Comparison of ENCODE assay signal across 8 cellular contexts in the genomic region with DNA sequence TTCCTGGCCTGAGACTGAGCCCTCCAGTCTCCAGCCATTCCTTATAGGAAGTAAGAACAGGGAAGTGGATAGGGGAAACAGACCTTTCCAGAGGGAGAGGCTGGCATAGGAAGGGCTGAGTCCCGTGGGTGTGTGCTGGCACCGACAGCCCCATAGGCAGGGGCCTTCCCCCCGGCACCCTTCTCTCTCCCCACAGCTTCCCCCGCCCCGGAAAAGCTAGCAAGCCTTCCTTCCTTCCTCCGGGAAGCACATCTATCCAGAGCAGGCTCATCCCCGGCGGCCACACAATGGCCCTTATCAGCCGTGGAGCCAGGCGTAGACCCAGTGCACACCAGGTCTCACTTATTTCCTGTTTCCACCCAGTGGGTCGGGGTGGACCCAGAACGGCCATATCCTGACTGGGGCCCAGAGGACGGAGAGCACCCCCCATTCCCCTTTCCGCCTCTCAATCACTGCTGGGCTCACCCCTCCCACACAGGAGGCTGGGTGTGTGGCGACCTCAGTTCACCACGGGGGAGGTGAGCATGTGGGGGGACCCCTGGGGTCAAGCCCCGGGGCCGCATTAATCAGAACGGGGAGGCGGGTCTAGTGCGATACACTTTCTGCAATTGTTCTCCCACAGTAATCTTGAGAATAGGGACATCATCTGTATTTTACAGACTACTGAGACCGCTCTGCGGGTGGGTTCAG. TPM values are rescaled to one million over a fixed set of nuclear protein-coding genes. Genes with fewer than 3 reads are reported as not detected.
DNase-seq lines count a peak whose midpoint lies in the region; ATAC-seq and TF ChIP-seq lines count a peak whose summit lies in the region.

No MANE protein-coding gene starts in this region.

- no peak for TF ChIP-seq CTCF in osteocyte (IDR thresholded peaks at IDR 0.05)

- H4K20me1 ChIP-seq in BLaER1 = peaks cover 50% of the 10 kb centered on the region

- H3K4me3 ChIP-seq in BLaER1 = no peak overlapping the region
- H3K4me3 ChIP-seq in effector memory CD4-positive, alpha-beta T cell (ENCODE audit: insufficient read depth, low read depth, low read length, poor library complexity, severe bottlenecking) = no peak overlapping the region

- H3K4me3 Mint-ChIP-seq in T-cell (peak overlapping the region; percentile 40 to 81 (median 53)), osteocyte (ENCODE audit: unreplicated experiment) (peak overlapping the region; percentile 45)

- H3K9me3 Mint-ChIP-seq in T-cell = no peaks in the 10 kb centered on the region
- no peaks in the 10 kb centered on the region for H3K9me3 Mint-ChIP-seq in osteocyte (ENCODE audit: unreplicated experiment)

- peaks cover 28% of the 10 kb centered on the region; the same call in 1 of the 2 replicates for H3K36me3 ChIP-seq in BLaER1
- H3K36me3 ChIP-seq in effector memory CD4-positive, alpha-beta T cell (ENCODE audit: control insufficient read depth, insufficient read depth, low read length) = peaks cover 21% of the 10 kb centered on the region

- peaks cover 62% of the 10 kb centered on the region for H3K4me1 ChIP-seq in BLaER1
- H3K4me1 ChIP-seq in effector memory CD4-positive, alpha-beta T cell (ENCODE audit: control insufficient read depth, insufficient read depth, low read length, poor library complexity, severe bottlenecking) = peaks cover 31% of the 10 kb centered on the region

- no peak overlapping the region for H3K27ac ChIP-seq in BLaER1
- no peak overlapping the region for H3K27ac ChIP-seq in effector memory CD4-positive, alpha-beta T cell (ENCODE audit: insufficient read depth, low read length, poor library complexity, severe bottlenecking)

- H3K36me3 Mint-ChIP-seq in T-cell (no peaks in the 10 kb centered on the region), osteocyte (ENCODE audit: unreplicated experiment) (no peaks in the 10 kb centered on the region)

- no peaks in the 10 kb centered on the region for H3K27me3 Mint-ChIP-seq in T-cell
- no peaks in the 10 kb centered on the region for H3K27me3 Mint-ChIP-seq in osteocyte (ENCODE audit: unreplicated experiment)

- POLR2A ChIA-PET in T-cell (lab: Charles Lee) = no interaction called here

- intact Hi-C loops in left cardiac atrium (cut with DNase I) = loop anchor here in 1 of 2 donors (2.0 kb wide), 1 partner anchor 19 kb away; no protein-coding TSS in a partner anchor

- DNase-seq in T-cell = no peak
- DNase-seq in left cardiac atrium = peak; percentile 83
- DNase-seq in osteocyte (ENCODE audit: extremely low spot score, unreplicated experiment) = no peak
- DNase-seq in stimulated activated CD4-positive, alpha-beta T cell treated with anti-CD3 and anti-CD28 coated beads, Interleukin-4, amount 100 ng/mL, for 1 hour = no peak
- DNase-seq in effector memory CD4-positive, alpha-beta T cell = no peak
- DNase-seq in hypothalamus (lab: John Stamatoyannopoulos, UW) = no peak

- H3K9ac ChIP-seq in BLaER1 = 0 out of 2 replicates have a peak overlapping the region, but pooled peaks have one; percentile 29

- peaks cover 23% of the 10 kb centered on the region for H3K27me3 ChIP-seq in BLaER1
- no peaks in the 10 kb centered on the region for H3K27me3 ChIP-seq in effector memory CD4-positive, alpha-beta T cell (replicated peaks; ENCODE audit: control insufficient read depth, insufficient read depth, low read length, poor library complexity, severe bottlenecking)

- H3K27ac Mint-ChIP-seq in T-cell = peak overlapping the region in 1 of 2 donors; percentile 18
- H3K27ac Mint-ChIP-seq in osteocyte (ENCODE audit: unreplicated experiment) = peak overlapping the region; percentile 56

- H3K9me3 ChIP-seq in BLaER1 = no peaks in the 10 kb centered on the region
- no peaks in the 10 kb centered on the region for H3K9me3 ChIP-seq in effector memory CD4-positive, alpha-beta T cell (ENCODE audit: control insufficient read depth, low read length)

- peak overlapping the region; percentile 97 for H3K4me2 ChIP-seq in BLaER1

- H3K4me1 Mint-ChIP-seq in T-cell = peaks cover 25 to 31% (median 27%) of the 10 kb centered on the region in 3 donors
- peaks cover 39% of the 10 kb centered on the region for H3K4me1 Mint-ChIP-seq in osteocyte (ENCODE audit: unreplicated experiment)

- ATAC-seq in T-cell (replicated peaks in 1 of 4) (no peak), left cardiac atrium (peak in 1 of 2 donors; percentile 38), HG02610 (IDR thresholded peaks at IDR 0.05; ENCODE audit: unreplicated experiment) (no peak)

- CTCF ChIA-PET in T-cell (lab: Charles Lee) = no interaction called here

RNA-seq across cellular contexts. Expression of a gene that starts 0.9 kb away (rescaled TPM):
- total RNA-seq in T-cell (10 to 100 TPM; 18.0 to 41.5 (median 31.2) TPM), left cardiac atrium (100 to 1,000 TPM; 175 to 184 TPM), osteocyte (183 and 184 TPM in 2 replicates)

RNA-seq across cellular contexts. Expression of a gene that starts 23.0 kb away (rescaled TPM):
- total RNA-seq in T-cell (100 to 1,000 TPM in 2 of 5 donors, 10 to 100 TPM in 3; 91.1 to 184 (median 97.0) TPM), left cardiac atrium (10 to 100 TPM; 29.7 to 30.1 TPM), osteocyte (44.5 and 49.4 TPM in 2 replicates)

RNA-seq across cellular contexts. Expression of a gene that starts 37.4 kb away (rescaled TPM):
- total RNA-seq in T-cell (10 to 100 TPM; 18.0 to 26.8 (median 22.6) TPM), left cardiac atrium (10 to 100 TPM; 37.0 to 44.4 TPM), osteocyte (55.8 and 57.1 TPM in 2 replicates)
